In the genomic region with DNA sequence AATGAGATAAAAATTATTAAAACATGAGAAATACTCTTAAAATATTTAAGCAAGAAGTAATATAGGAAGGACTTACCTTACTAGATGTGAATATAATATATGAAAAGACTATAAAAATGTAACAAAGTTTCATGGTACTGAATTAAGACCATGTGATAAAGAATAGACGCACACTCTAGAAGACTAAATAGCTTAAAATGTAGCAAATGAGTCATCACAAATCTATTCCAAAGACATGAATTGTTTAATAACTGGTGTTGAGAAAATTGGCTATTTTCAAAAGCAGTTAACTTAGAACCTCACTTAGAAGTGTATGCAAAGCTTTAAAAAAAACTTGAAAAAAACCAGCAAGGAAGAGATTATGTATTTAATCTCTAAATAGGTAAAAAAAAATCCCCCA, we compare ENCODE assay signal across 24 cellular contexts.
DNase-seq lines count a peak whose midpoint lies in the region; TF ChIP-seq lines count a peak whose summit lies in the region.
"Had no signal": no experiment of that assay in that cellular context is flagged by ENCODE, and none has a peak within 500 bp of the region (broad histone marks: within the 10 kb centered on the region; RNA-seq: fewer than 3 reads in every experiment).

No MANE protein-coding gene starts in this region.

- peaks cover 9% of the 10 kb centered on the region for H3K4me1 Mint-ChIP-seq in osteocyte (ENCODE audit: unreplicated experiment)
- H3K4me1 Mint-ChIP-seq: stimulated activated memory B cell treated with anti-CD40 and anti-IgM and Interleukin-4, amounts not matched to agents 10 μg/mL and 1 μg/mL and 100 μg/mL, for 72 hours had no signal

- no peaks in the 10 kb centered on the region for H3K9me3 Mint-ChIP-seq in osteocyte (ENCODE audit: unreplicated experiment)
- H3K9me3 Mint-ChIP-seq: natural killer cell treated with Interleukin-12 subunit alpha and Interleukin-12 subunit beta and Interleukin-15 and Interleukin-18, amount 100 ng/mL, for 72 hours; stimulated activated memory B cell treated with anti-CD40 and anti-IgM and Interleukin-4, amounts not matched to agents 10 μg/mL and 1 μg/mL and 100 μg/mL, for 72 hours had no signal

- no peak overlapping the region for H3K27ac Mint-ChIP-seq in osteocyte (ENCODE audit: unreplicated experiment)
- H3K27ac Mint-ChIP-seq: natural killer cell treated with Interleukin-12 subunit alpha and Interleukin-12 subunit beta and Interleukin-15 and Interleukin-18, amount 100 ng/mL, for 72 hours; stimulated activated memory B cell treated with anti-CD40 and anti-IgM and Interleukin-4, amounts not matched to agents 10 μg/mL and 1 μg/mL and 100 μg/mL, for 72 hours had no signal

- TF ChIP-seq CTCF in AG10803 (conservative IDR thresholded peaks at IDR 0.05; ENCODE audit: low read length) (no peak), choroid plexus epithelial cell (conservative IDR thresholded peaks at IDR 0.05; ENCODE audit: low read depth, low read length) (no peak), osteocyte (IDR thresholded peaks at IDR 0.05) (no peak)

- no peak overlapping the region for H3K4me3 Mint-ChIP-seq in osteocyte (ENCODE audit: unreplicated experiment)
- H3K4me3 Mint-ChIP-seq: natural killer cell treated with Interleukin-12 subunit alpha and Interleukin-12 subunit beta and Interleukin-15 and Interleukin-18, amount 100 ng/mL, for 72 hours; stimulated activated memory B cell treated with anti-CD40 and anti-IgM and Interleukin-4, amounts not matched to agents 10 μg/mL and 1 μg/mL and 100 μg/mL, for 72 hours had no signal

- peak; percentile 68 for DNase-seq in AG10803 (ENCODE audit: low read depth)
- peak; percentile 18 for DNase-seq in M059J (ENCODE audit: low read depth)
- peak; percentile 57 for DNase-seq in choroid plexus epithelial cell (ENCODE audit: low read depth)
- peak; percentile 15 for DNase-seq in non-pigmented ciliary epithelial cell (ENCODE audit: low read depth)
- no peak for DNase-seq in RPMI8226
- DNase-seq in HuH-7 (ENCODE audit: low spot score), result no peak
- no peak for DNase-seq in osteocyte (ENCODE audit: extremely low spot score, unreplicated experiment)
- DNase-seq in NCI-H2081 treated with DMSO at 0.1 percent for 48 hours (lab: John Stamatoyannopoulos, UW), result no peak
- DNase-seq: activated CD4-positive, alpha-beta T cell treated with anti-CD3 and anti-CD28 coated beads, Interleukin-2, amount 50 U/mL, for 48 hours; activated CD4-positive, CD25-positive, alpha-beta regulatory T cell; activated CD8-positive, alpha-beta memory T cell treated with anti-CD3 and anti-CD28 coated beads, Interleukin-2, amount 50 U/mL, for 48 hours; activated effector memory CD4-positive, alpha-beta T cell treated with Interleukin-2 at 50 U/mL for 16 hours; AML-193; cortex of kidney; DMS79 treated with DMSO at 0.1 percent for 48 hours; GOT3; MG63; NCI-H146; NCI-H748 treated with DMSO at 0.1 percent for 48 hours; posterior cingulate gyrus; SW 1271 had no signal

- no peak overlapping the region for H3K4me3 ChIP-seq in AG10803 (ENCODE audit: low read length)
- no peak overlapping the region for H3K4me3 ChIP-seq in choroid plexus epithelial cell (ENCODE audit: low read depth, low read length)
- H3K4me3 ChIP-seq: breast epithelium, MG63 had no signal

- no peaks in the 10 kb centered on the region for H3K27me3 Mint-ChIP-seq in osteocyte (ENCODE audit: unreplicated experiment)
- H3K27me3 Mint-ChIP-seq: stimulated activated memory B cell treated with anti-CD40 and anti-IgM and Interleukin-4, amounts not matched to agents 10 μg/mL and 1 μg/mL and 100 μg/mL, for 72 hours had no signal

- no peaks in the 10 kb centered on the region for H3K36me3 Mint-ChIP-seq in osteocyte (ENCODE audit: unreplicated experiment)
- H3K36me3 Mint-ChIP-seq: natural killer cell treated with Interleukin-12 subunit alpha and Interleukin-12 subunit beta and Interleukin-15 and Interleukin-18, amount 100 ng/mL, for 72 hours; stimulated activated memory B cell treated with anti-CD40 and anti-IgM and Interleukin-4, amounts not matched to agents 10 μg/mL and 1 μg/mL and 100 μg/mL, for 72 hours had no signal

Comparison
In these comparisons a context has a peak if more than half of its experiments do, and no peak if none do; other contexts are left out.
1. DNase-seq: peak in AG10803 (single experiment), M059J (single experiment), choroid plexus epithelial cell (single experiment) and non-pigmented ciliary epithelial cell (single experiment); none in RPMI8226 (single experiment), HuH-7 (single experiment), osteocyte (single experiment) and NCI-H2081 treated with DMSO at 0.1 percent for 48 hours (single experiment).